ENCODE assay signal across 9 cellular contexts in genomic region chr3:154095832-154096421, GRCh38. TPM values are rescaled to one million over a fixed set of nuclear protein-coding genes. Genes with fewer than 3 reads are reported as not detected.
DNase-seq lines count a peak whose midpoint lies in the region; TF ChIP-seq lines count a peak whose summit lies in the region.
"Had no signal": no experiment of that assay in that cellular context is flagged by ENCODE, and none has a peak within 500 bp of the region (broad histone marks: within the 10 kb centered on the region; RNA-seq: fewer than 3 reads in every experiment).

No MANE protein-coding gene starts in this region.

- no peak overlapping the region for H2BK12ac ChIP-seq in H9 (ENCODE audit: insufficient read length, low read depth, low read length)

- no peak overlapping the region for H2AK5ac ChIP-seq in H9 (ENCODE audit: insufficient read length, low read length)

- H3K4me1 Mint-ChIP-seq in H9: peaks cover 0 to 5% of the 10 kb centered on the region in 2 experiments; a peak in 3 of 4 replicates

- no peak overlapping the region for H2BK20ac ChIP-seq in H9 (ENCODE audit: low read depth, low read length, poor library complexity, severe bottlenecking)

- H3K4me2 ChIP-seq in H9 (ENCODE audit: insufficient read depth, insufficient read length, low read length): no peak overlapping the region

- no peaks in the 10 kb centered on the region for H3K4me1 ChIP-seq in H9 (ENCODE audit: insufficient read depth, low read length)

- no peak overlapping the region for H3K18ac ChIP-seq in H9 (ENCODE audit: insufficient read length, low read depth, low read length)

- no peaks in the 10 kb centered on the region for H3K27me3 ChIP-seq in H9 (ENCODE audit: insufficient read depth, low read length)

- H3K14ac ChIP-seq in H9 (ENCODE audit: insufficient read depth, low read length): no peak overlapping the region

- no peak overlapping the region for H2BK120ac ChIP-seq in H9 (ENCODE audit: low read depth, low read length, poor library complexity, severe bottlenecking)

- no peak overlapping the region for H2AFZ ChIP-seq in H9 (ENCODE audit: low read length)

- H3K56ac ChIP-seq in H9 (ENCODE audit: insufficient read length, low read depth, low read length): no peak overlapping the region

- no peak overlapping the region for H2BK5ac ChIP-seq in H9 (ENCODE audit: insufficient read length, low read length)

- H3K9me3 Mint-ChIP-seq in H9: no peaks in the 10 kb centered on the region

- no peaks in the 10 kb centered on the region for H3K79me1 ChIP-seq in H9 (ENCODE audit: insufficient read depth, low read depth, low read length, poor library complexity, severe bottlenecking)

- peak; percentile 51 for TF ChIP-seq CTCF in AG09309 (IDR thresholded peaks at IDR 0.05; ENCODE audit: control insufficient read depth, insufficient read depth, low read depth, low read length, missing control alignments)
- TF ChIP-seq CTCF in H9 (conservative IDR thresholded peaks at IDR 0.05): peak; percentile 55
- TF ChIP-seq CTCF in VCaP (conservative IDR thresholded peaks at IDR 0.05): peak; percentile 80
- no peak for TF ChIP-seq CTCF in GM10266 (IDR thresholded peaks at IDR 0.05; ENCODE audit: control insufficient read depth, insufficient read depth, low read depth, missing control alignments)

- H3K4me3 ChIP-seq in AG09309 (ENCODE audit: control insufficient read depth, low read depth, low read length): no peak overlapping the region

- no peak overlapping the region for H3K27ac Mint-ChIP-seq in H9

- H3K36me3 Mint-ChIP-seq in H9 (ENCODE audit: insufficient read depth in 1 of 3, low read depth in 3 of 3): no peaks in the 10 kb centered on the region

- no peak overlapping the region for H2BK15ac ChIP-seq in H9 (ENCODE audit: low read depth, low read length)

- H3K27me3 Mint-ChIP-seq in H9 (ENCODE audit: low read depth): no peaks in the 10 kb centered on the region

- no CpG with 5 or more reads among the region's 3 CpGs for WGBS in H9 (ENCODE audit: extremely low coverage, insufficient read length, low lambda C conversion rate)

- no peak overlapping the region for H3K4ac ChIP-seq in H9 (ENCODE audit: low read depth, low read length)

- H3K9me3 ChIP-seq in H9 (ENCODE audit: control insufficient read depth, low read depth, low read length): no peaks in the 10 kb centered on the region

- no peak overlapping the region for H3K4me3 Mint-ChIP-seq in H9

- H3K79me2 ChIP-seq in H9 (ENCODE audit: insufficient read depth, low read length): no peaks in the 10 kb centered on the region

- no peak overlapping the region for H4K8ac ChIP-seq in H9 (replicated peaks; ENCODE audit: insufficient read length, low read depth, low read length)

- H4K5ac ChIP-seq in H9 (ENCODE audit: insufficient read length, low read depth, low read length): no peak overlapping the region

- DNase-seq in AG09309 (ENCODE audit: low read depth) (no peak), H9 (no peak), kidney glomerular epithelial cell (lab: John Stamatoyannopoulos, UW) (peak; percentile 18), T-helper 1 cell (no peak), GM10266 (ENCODE audit: extremely low spot score) (no peak)
- DNase-seq in activated CD4-positive, CD25-positive, alpha-beta regulatory T cell (lab: John Stamatoyannopoulos, UW): no peak
- no peak for DNase-seq in stimulated activated CD4-positive, alpha-beta T cell treated with anti-CD3 and anti-CD28 coated beads, Interleukin-4, amount 100 ng/mL, for 24 hours
- DNase-seq: left ventricle myocardium superior had no signal

- no peak overlapping the region for H3K23ac ChIP-seq in H9 (ENCODE audit: insufficient read length, low read depth, low read length)

- H4K20me1 ChIP-seq in H9 (ENCODE audit: control insufficient read depth, insufficient read depth, insufficient read length): no peaks in the 10 kb centered on the region

- no peak overlapping the region for H3K9ac ChIP-seq in H9 (ENCODE audit: extremely low read depth, insufficient read length, low read length)

- no peaks in the 10 kb centered on the region for H3K23me2 ChIP-seq in H9 (ENCODE audit: insufficient read length, low read depth, low read length, poor library complexity, severe bottlenecking)

- no peak overlapping the region for H3K27ac ChIP-seq in H9 (ENCODE audit: insufficient read length, low read depth, low read length)
- no peak overlapping the region for H3K27ac ChIP-seq in VCaP

- no peak overlapping the region for H3T11ph ChIP-seq in H9 (ENCODE audit: low read length)

- H4K91ac ChIP-seq in H9 (ENCODE audit: insufficient read length, low read depth, low read length): no peak overlapping the region

RNA-seq across cellular contexts. Expression of gene ARHGEF26, which starts 25.3 kb away (rescaled TPM):
- total RNA-seq in H9 (2021): 12.4 and 13.7 TPM in 2 replicates
